33 cellular contexts compared by ENCODE assay signal in the genomic region with DNA sequence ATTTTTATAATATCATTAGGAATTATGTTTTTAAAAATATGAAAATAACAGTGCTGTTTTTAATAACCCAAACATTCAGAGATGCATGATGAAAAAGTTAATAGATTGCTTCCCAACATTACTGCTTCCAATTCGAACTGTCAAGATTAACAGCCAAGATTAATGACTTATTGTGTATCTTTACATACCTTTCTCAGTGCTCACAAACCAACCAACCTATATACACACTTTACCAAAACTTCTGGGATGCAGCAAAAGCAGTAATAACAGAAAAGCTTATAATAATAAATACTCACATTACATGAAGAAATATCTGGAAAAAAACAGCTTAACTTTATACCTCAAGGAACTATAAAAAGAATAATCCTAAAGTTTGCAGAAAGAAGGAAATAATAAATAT.
"Had no signal": no experiment of that assay in that cellular context is flagged by ENCODE, and none has a peak within 500 bp of the region (broad histone marks: within the 10 kb centered on the region; RNA-seq: fewer than 3 reads in every experiment).

No MANE protein-coding gene starts in this region.

- H3K4me3 Mint-ChIP-seq: activated B cell treated with CpG ODN at 0.5 μM for 24 hours; activated CD8-positive, alpha-beta T cell treated with anti-CD3 and anti-CD28 coated beads for 36 hours; activated naive CD8-positive, alpha-beta T cell; activated T-cell treated with anti-CD3 and anti-CD28 coated beads, Interleukin-2, amount 50 U/mL, for 4 hours; activated T-helper 17 cell treated with anti-CD3 and anti-CD28 coated beads, Interleukin-2, amount 50 U/mL, for 72 hours; brain; dendritic cell treated with granulocyte-macrophage colony-stimulating factor and Interleukin-4, amounts not matched to agents 40 ng/mL and 50 ng/mL, for 4 days; endodermal cell had no signal

- H3K79me2 ChIP-seq: hepatocyte had no signal

- H3K9me3 ChIP-seq: breast epithelium, gastroesophageal sphincter had no signal

- H3K36me3 ChIP-seq: breast epithelium, cardiac muscle cell, gastroesophageal sphincter, heart right ventricle, WERI-Rb-1 had no signal

- ATAC-seq: activated CD4-positive, CD25-positive, alpha-beta regulatory T cell treated with anti-CD3 and anti-CD28 coated beads, Interleukin-2, amount 50 U/mL, for 24 hours; activated CD8-positive, alpha-beta T cell treated with anti-CD3 and anti-CD28 coated beads for 36 hours; activated T-cell treated with anti-CD3 and anti-CD28 coated beads, Interleukin-2, amount 50 U/mL, for 4 hours; activated T-helper 17 cell treated with anti-CD3 and anti-CD28 coated beads, Interleukin-2, amount 50 U/mL, for 72 hours; esophagus mucosa; foreskin keratinocyte; gastroesophageal sphincter; heart right ventricle had no signal

- H3K27me3 Mint-ChIP-seq: activated B cell treated with CpG ODN at 0.5 μM for 24 hours; activated naive CD8-positive, alpha-beta T cell; activated T-helper 17 cell treated with anti-CD3 and anti-CD28 coated beads, Interleukin-2, amount 50 U/mL, for 72 hours; brain; dendritic cell treated with granulocyte-macrophage colony-stimulating factor and Interleukin-4, amounts not matched to agents 40 ng/mL and 50 ng/mL, for 4 days had no signal

- H2AFZ ChIP-seq: hepatocyte had no signal

- H3K27me3 ChIP-seq: breast epithelium, cardiac muscle cell, dorsolateral prefrontal cortex, foreskin keratinocyte, gastroesophageal sphincter, heart right ventricle, hepatocyte had no signal

- H3K36me3 Mint-ChIP-seq: activated naive CD8-positive, alpha-beta T cell; brain had no signal

- DNase-seq: activated B cell treated with CpG ODN at 0.5 μM for 24 hours; activated CD4-positive, alpha-beta T cell treated with anti-CD3 and anti-CD28 coated beads for 48 hours; activated CD4-positive, alpha-beta T cell treated with anti-CD3 and anti-CD28 coated beads, Interleukin-2, amount 50 U/mL, for 1 hour; activated CD4-positive, alpha-beta T cell treated with anti-CD3 and anti-CD28 coated beads, Interleukin-2, amount 50 U/mL, for 48 hours; activated CD8-positive, alpha-beta memory T cell treated with anti-CD3 and anti-CD28 coated beads for 24 hours; activated CD8-positive, alpha-beta T cell treated with anti-CD3 and anti-CD28 coated beads for 36 hours; activated effector memory CD4-positive, alpha-beta T cell treated with Interleukin-2 at 50 U/mL for 16 hours; activated gamma-delta T cell treated with Interleukin-2 at 50 U/mL for 16 hours; activated naive CD4-positive, alpha-beta T cell treated with anti-CD3 and anti-CD28 coated beads, Interleukin-2, amount 50 U/mL, for 16 hours; activated naive CD4-positive, alpha-beta T cell treated with Interleukin-2 at 50 U/mL for 16 hours; activated T-cell treated with anti-CD3 and anti-CD28 coated beads, Interleukin-2, amount 50 U/mL, for 4 hours; amniotic stem cell; anterior cingulate cortex; central memory CD4-positive, alpha-beta T cell; cerebellar nuclear complex; dorsolateral prefrontal cortex; effector memory CD4-positive, alpha-beta T cell; endodermal cell; foreskin keratinocyte; heart right ventricle; T-helper 2 cell; WERI-Rb-1 had no signal

- H3K9me3 Mint-ChIP-seq: activated B cell treated with CpG ODN at 0.5 μM for 24 hours; activated CD8-positive, alpha-beta T cell treated with anti-CD3 and anti-CD28 coated beads for 36 hours; activated T-cell treated with anti-CD3 and anti-CD28 coated beads, Interleukin-2, amount 50 U/mL, for 4 hours; endodermal cell had no signal

- H3K27ac ChIP-seq: breast epithelium, cardiac muscle cell, coronary artery, dorsolateral prefrontal cortex, foreskin keratinocyte, gastroesophageal sphincter, heart right ventricle, hepatocyte, WERI-Rb-1 had no signal

- H3K4me1 ChIP-seq: breast epithelium, foreskin keratinocyte, gastroesophageal sphincter, heart right ventricle had no signal

- H3K27ac Mint-ChIP-seq: activated B cell treated with CpG ODN at 0.5 μM for 24 hours; activated CD8-positive, alpha-beta T cell treated with anti-CD3 and anti-CD28 coated beads for 36 hours; activated naive CD8-positive, alpha-beta T cell; activated T-helper 17 cell treated with anti-CD3 and anti-CD28 coated beads, Interleukin-2, amount 50 U/mL, for 72 hours; brain; dendritic cell treated with granulocyte-macrophage colony-stimulating factor and Interleukin-4, amounts not matched to agents 40 ng/mL and 50 ng/mL, for 4 days; endodermal cell had no signal

- H3K4me2 ChIP-seq: hepatocyte had no signal

- H3K4me1 Mint-ChIP-seq: activated B cell treated with CpG ODN at 0.5 μM for 24 hours; activated T-helper 17 cell treated with anti-CD3 and anti-CD28 coated beads, Interleukin-2, amount 50 U/mL, for 72 hours; brain; endodermal cell had no signal

- H3K4me3 ChIP-seq: breast epithelium, cardiac muscle cell, coronary artery, dorsolateral prefrontal cortex, gastroesophageal sphincter, heart right ventricle, hepatocyte had no signal
